In the genomic region with DNA sequence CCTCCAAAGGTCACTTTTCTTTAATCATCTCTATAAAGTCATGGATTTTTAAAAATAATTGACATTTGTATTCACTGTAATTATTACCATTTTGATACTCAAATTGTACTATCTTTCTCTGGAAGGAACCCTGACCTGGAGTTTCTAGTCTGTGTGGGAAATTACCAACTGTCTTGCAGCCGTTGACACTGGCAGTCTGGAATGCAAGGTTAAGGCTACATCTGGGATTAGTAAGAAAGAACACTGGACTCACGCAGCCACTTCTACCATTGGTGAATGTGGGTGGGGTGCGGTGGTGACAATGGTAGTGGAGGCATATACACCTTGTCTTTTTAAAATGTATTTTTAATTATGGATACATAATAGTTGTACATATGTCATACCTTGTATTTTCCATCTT, we compare ENCODE assay signal across 27 cellular contexts. TPM values are rescaled to one million over a fixed set of nuclear protein-coding genes. Genes with fewer than 3 reads are reported as not detected.
"Had no signal": no experiment of that assay in that cellular context is flagged by ENCODE, and none has a peak within 500 bp of the region (broad histone marks: within the 10 kb centered on the region; RNA-seq: fewer than 3 reads in every experiment).

No MANE protein-coding gene starts in this region.

- H3K9me3 ChIP-seq: neutrophil, psoas muscle, right lobe of liver, spleen, stomach, thoracic aorta, thyroid gland, transverse colon, upper lobe of right lung, uterus had no signal

- H3K4me3 ChIP-seq: psoas muscle, right lobe of liver, skin epidermis, smooth muscle cell, spleen, stomach, thoracic aorta, thyroid gland, transverse colon, upper lobe of right lung, uterus had no signal

- H3K4me2 ChIP-seq: smooth muscle cell had no signal

- H3K4me1 ChIP-seq: parathyroid adenoma, psoas muscle, right lobe of liver, spleen, stomach, transverse colon, upper lobe of right lung, uterus had no signal

- H3K27ac ChIP-seq: neutrophil, parathyroid adenoma, psoas muscle, right lobe of liver, skin epidermis, spleen, stomach, thoracic aorta, thyroid gland, transverse colon, upper lobe of right lung, uterus had no signal

- H3K36me3 ChIP-seq: neutrophil, right lobe of liver, spleen, stomach, thoracic aorta, thyroid gland, transverse colon, upper lobe of right lung, uterus had no signal

- H3K27me3 ChIP-seq: neutrophil, right lobe of liver, stomach, thyroid gland, transverse colon, upper lobe of right lung, uterus had no signal

- H3K79me2 ChIP-seq: parathyroid adenoma had no signal

- H2AFZ ChIP-seq: parathyroid adenoma had no signal

- H3K9ac ChIP-seq: parathyroid adenoma had no signal

- DNase-seq: naive B cell; naive thymus-derived CD8-positive, alpha-beta T cell; nephron progenitor cell; nucleus accumbens; posterior cingulate gyrus; psoas muscle; right cardiac atrium; right lobe of liver; spleen; stimulated activated CD4-positive, alpha-beta T cell treated with anti-CD3 and anti-CD28 coated beads, Interleukin-12 subunit alpha, Interleukin-12 subunit beta, amount 100 ng/mL, for 4 hours; stimulated activated CD4-positive, alpha-beta T cell treated with anti-CD3 and anti-CD28 coated beads, Interleukin-1b, Interleukin-23, amount 100 ng/mL, for 48 hours; stimulated activated CD4-positive, alpha-beta T cell treated with anti-CD3 and anti-CD28 coated beads, Interleukin-4, amount 100 ng/mL, for 1 hour; stimulated activated naive B cell treated with anti-CD40 and anti-IgM and Interleukin-4, amounts not matched to agents 10 μg/mL and 1 μg/mL and 100 μg/mL, for 72 hours; stimulated activated naive CD4-positive, alpha-beta T cell treated with Interleukin-2 at 50 U/mL for 16 hours; stomach; thyroid gland; transverse colon; upper lobe of right lung; uterus had no signal

RNA-seq across cellular contexts. Expression of a gene that starts 40.9 kb away (rescaled TPM):
- total RNA-seq: naive thymus-derived CD8-positive, alpha-beta T cell; natural killer cell treated with Interleukin-12 subunit alpha and Interleukin-12 subunit beta and Interleukin-15 and Interleukin-18, amount 100 ng/mL, for 72 hours; osteocyte; right lobe of liver; subcutaneous adipose tissue; thoracic aorta had no signal
- polyA plus RNA-seq: naive thymus-derived CD8-positive, alpha-beta T cell had no signal
